In the genomic region with DNA sequence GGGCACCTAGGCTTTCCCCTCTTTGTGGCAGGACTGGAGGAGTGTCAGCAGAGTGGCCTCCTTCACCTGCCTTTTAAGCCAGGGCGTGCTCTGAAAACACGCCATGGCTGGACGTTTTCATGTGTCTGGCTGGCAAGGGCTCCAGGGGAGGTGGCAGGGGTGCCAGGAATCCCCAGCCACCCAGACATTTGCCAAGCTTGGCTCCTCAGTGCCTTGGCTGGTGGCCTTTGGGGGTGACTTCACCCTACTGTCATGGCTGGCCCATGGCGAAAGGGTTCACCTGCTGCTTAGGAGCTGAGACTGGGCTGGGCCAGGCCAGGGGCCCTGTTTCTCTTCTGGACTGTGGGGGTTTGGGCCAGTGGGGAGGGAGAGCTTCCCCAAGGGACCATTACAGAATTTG, we compare ENCODE assay signal across 1 cellular context.
TF ChIP-seq lines count a peak whose summit lies in the region.

No MANE protein-coding gene starts in this region.

TF ChIP-seq in GM12878, 131 proteins besides CTCF, POLR2A, EP300 and RAD21 (continued from another document):
- TF ChIP-seq, protein P1, sequence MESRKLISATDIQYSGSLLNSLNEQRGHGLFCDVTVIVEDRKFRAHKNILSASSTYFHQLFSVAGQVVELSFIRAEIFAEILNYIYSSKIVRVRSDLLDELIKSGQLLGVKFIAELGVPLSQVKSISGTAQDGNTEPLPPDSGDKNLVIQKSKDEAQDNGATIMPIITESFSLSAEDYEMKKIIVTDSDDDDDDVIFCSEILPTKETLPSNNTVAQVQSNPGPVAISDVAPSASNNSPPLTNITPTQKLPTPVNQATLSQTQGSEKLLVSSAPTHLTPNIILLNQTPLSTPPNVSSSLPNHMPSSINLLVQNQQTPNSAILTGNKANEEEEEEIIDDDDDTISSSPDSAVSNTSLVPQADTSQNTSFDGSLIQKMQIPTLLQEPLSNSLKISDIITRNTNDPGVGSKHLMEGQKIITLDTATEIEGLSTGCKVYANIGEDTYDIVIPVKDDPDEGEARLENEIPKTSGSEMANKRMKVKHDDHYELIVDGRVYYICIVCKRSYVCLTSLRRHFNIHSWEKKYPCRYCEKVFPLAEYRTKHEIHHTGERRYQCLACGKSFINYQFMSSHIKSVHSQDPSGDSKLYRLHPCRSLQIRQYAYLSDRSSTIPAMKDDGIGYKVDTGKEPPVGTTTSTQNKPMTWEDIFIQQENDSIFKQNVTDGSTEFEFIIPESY (IDR thresholded peaks at IDR 0.05), result no peak
- TF ChIP-seq MTA2 (IDR thresholded peaks at IDR 0.05; ENCODE audit: low read depth), result no peak
- TF ChIP-seq CBX3 (IDR thresholded peaks at IDR 0.05; ENCODE audit: borderline replicate concordance, low read depth), result no peak
- TF ChIP-seq BRCA1 (IDR thresholded peaks at IDR 0.05; ENCODE audit: low read depth, low read length), result no peak
- no peak for TF ChIP-seq ZBED1 (IDR thresholded peaks at IDR 0.05; ENCODE audit: borderline replicate concordance)
- TF ChIP-seq ZZZ3 (IDR thresholded peaks at IDR 0.05; ENCODE audit: control insufficient read depth, insufficient read length, low read depth), result no peak
- TF ChIP-seq TCF3 (IDR thresholded peaks at IDR 0.05; ENCODE audit: borderline replicate concordance, insufficient read depth, low read depth, low read length), result no peak
- TF ChIP-seq YY1 (IDR thresholded peaks at IDR 0.05; ENCODE audit: low read depth, low read length), result no peak
- no peak for TF ChIP-seq JUNB (IDR thresholded peaks at IDR 0.05)
- no peak for TF ChIP-seq EZH2 (IDR thresholded peaks at IDR 0.05; ENCODE audit: borderline replicate concordance, control insufficient read depth, low read depth, low read length)
- no peak for TF ChIP-seq REST (IDR thresholded peaks at IDR 0.05; ENCODE audit: low read depth, low read length)
- no peak for TF ChIP-seq RELA (IDR thresholded peaks at IDR 0.05; ENCODE audit: borderline replicate concordance, partially characterized antibody)
